9 cellular contexts compared by ENCODE assay signal in genomic region chr7:36037121-36037662, GRCh38.
DNase-seq lines count a peak whose midpoint lies in the region; ATAC-seq and TF ChIP-seq lines count a peak whose summit lies in the region.
"Had no signal": no experiment of that assay in that cellular context is flagged by ENCODE, and none has a peak within 500 bp of the region (broad histone marks: within the 10 kb centered on the region; RNA-seq: fewer than 3 reads in every experiment).

No MANE protein-coding gene starts in this region.

- no peak overlapping the region for H3K4me3 ChIP-seq in retinal pigment epithelial cell (ENCODE audit: low read length)
- H3K4me3 ChIP-seq: tibial nerve had no signal

- ATAC-seq in GM21723 (IDR thresholded peaks at IDR 0.05; ENCODE audit: unreplicated experiment) (no peak), GM21825 (IDR thresholded peaks at IDR 0.05; ENCODE audit: unreplicated experiment) (no peak)

- DNase-seq in GM04503 (ENCODE audit: low read depth) (peak; percentile 74), T1000 (lab: John Stamatoyannopoulos, UW) (peak; percentile 82), glomerular endothelial cell (ENCODE audit: extremely low read depth, low read depth, low spot score) (peak; percentile 99), retinal pigment epithelial cell (ENCODE audit: low read depth) (peak; percentile 98), cortex of kidney (lab: John Stamatoyannopoulos, UW) (no peak), NCI-H526 treated with DMSO at 0.1 percent for 48 hours (lab: John Stamatoyannopoulos, UW) (no peak)

- peak; percentile 0 for TF ChIP-seq CTCF in retinal pigment epithelial cell (conservative IDR thresholded peaks at IDR 0.05; ENCODE audit: low read depth, low read length)

Comparison
In these comparisons a context has a peak if more than half of its experiments do, and no peak if none do; other contexts are left out.
1. DNase-seq: peak in GM04503 (single experiment), T1000 (single experiment), glomerular endothelial cell (single experiment) and retinal pigment epithelial cell (single experiment); none in cortex of kidney (single experiment) and NCI-H526 treated with DMSO at 0.1 percent for 48 hours (single experiment).